ENCODE assay signal across 15 cellular contexts in the genomic region with DNA sequence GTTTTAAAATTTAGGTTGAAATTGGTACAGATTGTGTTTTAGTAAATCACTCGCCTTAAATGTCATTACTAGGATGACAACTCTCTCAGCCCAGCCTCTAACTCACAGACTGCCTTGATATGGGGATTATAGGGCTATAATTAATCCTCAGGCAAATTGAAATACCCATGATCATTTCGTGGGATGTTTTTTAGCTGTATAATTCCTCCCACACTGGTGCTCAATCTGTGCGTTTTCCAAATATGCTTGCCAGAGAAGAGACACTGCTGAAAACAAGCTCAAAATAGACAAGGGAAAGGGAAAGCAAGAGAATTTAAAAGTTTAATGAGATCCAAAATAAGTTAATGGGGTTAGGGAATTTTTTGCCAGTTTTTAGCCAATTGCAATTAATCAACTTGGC.
"Had no signal": no experiment of that assay in that cellular context is flagged by ENCODE, and none has a peak within 500 bp of the region (broad histone marks: within the 10 kb centered on the region; RNA-seq: fewer than 3 reads in every experiment).

No MANE protein-coding gene starts in this region.

- H3K9me3 Mint-ChIP-seq: activated CD8-positive, alpha-beta T cell treated with anti-CD3 and anti-CD28 coated beads for 36 hours; activated naive CD4-positive, alpha-beta T cell treated with anti-CD3 and anti-CD28 coated beads, Interleukin-2, amount 10 ng/mL, durations not matched to agents 7 days and 5 days; natural killer cell treated with Interleukin-12 subunit alpha and Interleukin-12 subunit beta and Interleukin-15 and Interleukin-18, amount 100 ng/mL, for 72 hours; stimulated activated naive CD8-positive, alpha-beta T cell treated with anti-CD3 and anti-CD28 coated beads, Interleukin-15, Interleukin-2, amounts not matched to agents 100 ng/mL and 50 ng/mL, for 24 hours had no signal

- H3K27me3 ChIP-seq: adrenal gland, body of pancreas, right lobe of liver had no signal

- ATAC-seq: activated CD8-positive, alpha-beta T cell treated with anti-CD3 and anti-CD28 coated beads for 36 hours; body of pancreas; natural killer cell treated with Interleukin-12 subunit alpha and Interleukin-12 subunit beta and Interleukin-15 and Interleukin-18, amount 100 ng/mL, for 72 hours; psoas muscle; right lobe of liver had no signal

- H3K36me3 Mint-ChIP-seq: activated naive CD4-positive, alpha-beta T cell treated with anti-CD3 and anti-CD28 coated beads, Interleukin-2, amount 10 ng/mL, durations not matched to agents 7 days and 5 days; natural killer cell treated with Interleukin-12 subunit alpha and Interleukin-12 subunit beta and Interleukin-15 and Interleukin-18, amount 100 ng/mL, for 72 hours had no signal

- H3K9me3 ChIP-seq: adrenal gland, body of pancreas, psoas muscle, right lobe of liver had no signal

- H3K27ac ChIP-seq: adrenal gland, body of pancreas, psoas muscle, right lobe of liver had no signal

- H3K4me1 Mint-ChIP-seq: activated naive CD4-positive, alpha-beta T cell treated with anti-CD3 and anti-CD28 coated beads, Interleukin-2, amount 10 ng/mL, durations not matched to agents 7 days and 5 days had no signal

- H3K36me3 ChIP-seq: adrenal gland, right lobe of liver had no signal

- H3K4me1 ChIP-seq: adrenal gland, body of pancreas, psoas muscle, right lobe of liver had no signal

- DNase-seq: activated CD4-positive, alpha-beta T cell treated with anti-CD3 and anti-CD28 coated beads for 4 hours; activated CD8-positive, alpha-beta memory T cell treated with anti-CD3 and anti-CD28 coated beads, Interleukin-2, amount 50 U/mL, for 4 hours; activated CD8-positive, alpha-beta T cell treated with anti-CD3 and anti-CD28 coated beads for 36 hours; activated naive CD4-positive, alpha-beta T cell treated with anti-CD3 and anti-CD28 coated beads, Interleukin-2, amount 10 ng/mL, durations not matched to agents 7 days and 5 days; adrenal gland; body of pancreas; dermis blood vessel endothelial cell; erythroblast; occipital lobe; psoas muscle; right lobe of liver; stimulated activated CD4-positive, alpha-beta T cell treated with anti-CD3 and anti-CD28 coated beads, Interleukin-4, amount 100 ng/mL, for 1 hour; stimulated activated CD8-positive, alpha-beta memory T cell treated with anti-CD3 and anti-CD28 coated beads, Interleukin-4, amount 100 ng/mL, for 48 hours had no signal

- H3K4me3 ChIP-seq: adrenal gland, body of pancreas, psoas muscle, right lobe of liver had no signal

- H3K27ac Mint-ChIP-seq: activated CD8-positive, alpha-beta T cell treated with anti-CD3 and anti-CD28 coated beads for 36 hours; activated naive CD4-positive, alpha-beta T cell treated with anti-CD3 and anti-CD28 coated beads, Interleukin-2, amount 10 ng/mL, durations not matched to agents 7 days and 5 days; natural killer cell treated with Interleukin-12 subunit alpha and Interleukin-12 subunit beta and Interleukin-15 and Interleukin-18, amount 100 ng/mL, for 72 hours; stimulated activated naive CD8-positive, alpha-beta T cell treated with anti-CD3 and anti-CD28 coated beads, Interleukin-15, Interleukin-2, amounts not matched to agents 100 ng/mL and 50 ng/mL, for 24 hours had no signal

- H3K4me3 Mint-ChIP-seq: activated CD8-positive, alpha-beta T cell treated with anti-CD3 and anti-CD28 coated beads for 36 hours; activated naive CD4-positive, alpha-beta T cell treated with anti-CD3 and anti-CD28 coated beads, Interleukin-2, amount 10 ng/mL, durations not matched to agents 7 days and 5 days; natural killer cell treated with Interleukin-12 subunit alpha and Interleukin-12 subunit beta and Interleukin-15 and Interleukin-18, amount 100 ng/mL, for 72 hours; stimulated activated naive CD8-positive, alpha-beta T cell treated with anti-CD3 and anti-CD28 coated beads, Interleukin-15, Interleukin-2, amounts not matched to agents 100 ng/mL and 50 ng/mL, for 24 hours had no signal
